ENCODE assay signal across 13 cellular contexts in the genomic region with DNA sequence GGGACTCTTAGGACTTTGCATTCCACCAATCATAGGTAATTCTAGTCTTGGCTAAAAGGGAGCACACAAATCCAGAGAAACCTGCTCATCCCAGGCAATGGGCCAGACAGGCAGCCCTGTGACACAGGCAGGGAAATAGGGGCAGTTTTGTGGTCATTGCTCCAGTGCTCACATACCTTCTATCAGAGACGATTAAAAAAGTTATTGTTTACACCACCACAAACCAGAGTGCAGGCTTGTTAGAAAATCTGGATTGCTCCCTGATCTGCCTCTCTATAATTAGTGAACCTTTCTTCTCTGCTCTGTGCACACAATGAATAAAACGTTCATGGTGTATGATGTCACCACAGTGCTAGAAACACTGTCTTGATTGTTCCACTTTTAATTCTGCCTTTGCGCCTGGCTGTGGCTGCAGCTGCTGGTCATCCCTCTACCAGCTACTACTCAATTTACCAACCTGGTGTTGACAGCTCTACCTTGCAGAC.
A peak's percentile ranks its signal among the peaks of the same experiment; 100 is the strongest.
DNase-seq lines count a peak whose midpoint lies in the region; ATAC-seq and TF ChIP-seq lines count a peak whose summit lies in the region.
"Had no signal": no experiment of that assay in that cellular context is flagged by ENCODE, and none has a peak within 500 bp of the region (broad histone marks: within the 10 kb centered on the region; RNA-seq: fewer than 3 reads in every experiment).

No MANE protein-coding gene starts in this region.

- H3K27ac Mint-ChIP-seq in activated T-helper 1 cell treated with anti-CD3 and anti-CD28 coated beads, Interleukin-12 subunit alpha, Interleukin-12 subunit beta, Interleukin-2, Interleukin-4 antibody, amounts not matched to agents 30 ng/mL and 10 ng/mL and 1 ng/mL, durations not matched to agents 14 hours and 24 hours and 36 hours, result peak overlapping the region; percentile 51
- H3K27ac Mint-ChIP-seq: activated CD8-positive, alpha-beta T cell treated with anti-CD3 and anti-CD28 coated beads for 36 hours; B cell; memory B cell had no signal

- H3K4me3 Mint-ChIP-seq in activated T-helper 1 cell treated with anti-CD3 and anti-CD28 coated beads, Interleukin-12 subunit alpha, Interleukin-12 subunit beta, Interleukin-2, Interleukin-4 antibody, amounts not matched to agents 30 ng/mL and 10 ng/mL and 1 ng/mL, durations not matched to agents 14 hours and 24 hours and 36 hours, result peak overlapping the region; percentile 30
- H3K4me3 Mint-ChIP-seq: activated CD8-positive, alpha-beta T cell treated with anti-CD3 and anti-CD28 coated beads for 36 hours; B cell; memory B cell had no signal

- no peaks in the 10 kb centered on the region for H3K9me3 ChIP-seq in suprapubic skin

- TF ChIP-seq CTCF in suprapubic skin (IDR thresholded peaks at IDR 0.05), result no peak

- H3K4me1 ChIP-seq in suprapubic skin, result peaks cover 26% of the 10 kb centered on the region

- no peaks in the 10 kb centered on the region for H3K36me3 ChIP-seq in suprapubic skin

- peaks cover 3% of the 10 kb centered on the region for H3K27me3 Mint-ChIP-seq in activated T-helper 1 cell treated with anti-CD3 and anti-CD28 coated beads, Interleukin-12 subunit alpha, Interleukin-12 subunit beta, Interleukin-2, Interleukin-4 antibody, amounts not matched to agents 30 ng/mL and 10 ng/mL and 1 ng/mL, durations not matched to agents 14 hours and 24 hours and 36 hours (ENCODE audit: insufficient read depth)

- no peaks in the 10 kb centered on the region for H3K36me3 Mint-ChIP-seq in activated T-helper 1 cell treated with anti-CD3 and anti-CD28 coated beads, Interleukin-12 subunit alpha, Interleukin-12 subunit beta, Interleukin-2, Interleukin-4 antibody, amounts not matched to agents 30 ng/mL and 10 ng/mL and 1 ng/mL, durations not matched to agents 14 hours and 24 hours and 36 hours (ENCODE audit: low read depth)
- H3K36me3 Mint-ChIP-seq: memory B cell had no signal

- peak; percentile 18 for DNase-seq in NOMO-1 treated with DMSO at 0.1 percent for 48 hours (lab: John Stamatoyannopoulos, UW; ENCODE audit: unreplicated experiment)
- no peak for DNase-seq in NOMO-1 treated with dmso at 0.1 percent for 144 hours (lab: John Stamatoyannopoulos, UW; ENCODE audit: unreplicated experiment)
- DNase-seq in activated T-helper 1 cell treated with anti-CD3 and anti-CD28 coated beads, Interleukin-12 subunit alpha, Interleukin-12 subunit beta, Interleukin-2, Interleukin-4 antibody, amounts not matched to agents 30 ng/mL and 10 ng/mL and 1 ng/mL, durations not matched to agents 14 hours and 24 hours and 36 hours (ENCODE audit: low spot score), result no peak
- DNase-seq in kidney glomerular epithelial cell (lab: John Stamatoyannopoulos, UW), result peak; percentile 28
- DNase-seq in suprapubic skin (ENCODE audit: low spot score in 2 of 2), result no peak
- DNase-seq in HPDE6-E6E7 (ENCODE audit: extremely low spot score), result no peak
- no peak for DNase-seq in stimulated activated CD4-positive, alpha-beta T cell treated with anti-CD3 and anti-CD28 coated beads, Interleukin-4, amount 100 ng/mL, for 1 hour
- DNase-seq: NCI-H82 had no signal

- no peak overlapping the region for H3K4me3 ChIP-seq in suprapubic skin
- H3K4me3 ChIP-seq: coronary artery had no signal

- H3K27me3 ChIP-seq in suprapubic skin, result no peaks in the 10 kb centered on the region

- H3K27ac ChIP-seq in suprapubic skin, result peak overlapping the region; percentile 58
- H3K27ac ChIP-seq: coronary artery had no signal

- ATAC-seq in GM18519 (IDR thresholded peaks at IDR 0.05; ENCODE audit: low FRiP score, unreplicated experiment), result no peak

- peaks cover 44% of the 10 kb centered on the region for H3K4me1 Mint-ChIP-seq in activated T-helper 1 cell treated with anti-CD3 and anti-CD28 coated beads, Interleukin-12 subunit alpha, Interleukin-12 subunit beta, Interleukin-2, Interleukin-4 antibody, amounts not matched to agents 30 ng/mL and 10 ng/mL and 1 ng/mL, durations not matched to agents 14 hours and 24 hours and 36 hours (ENCODE audit: low read depth)
- H3K4me1 Mint-ChIP-seq: B cell had no signal

- WGBS in suprapubic skin, result 21% methylated on average over 3 of the region's 3 CpGs

- H3K9me3 Mint-ChIP-seq in activated T-helper 1 cell treated with anti-CD3 and anti-CD28 coated beads, Interleukin-12 subunit alpha, Interleukin-12 subunit beta, Interleukin-2, Interleukin-4 antibody, amounts not matched to agents 30 ng/mL and 10 ng/mL and 1 ng/mL, durations not matched to agents 14 hours and 24 hours and 36 hours, result no peaks in the 10 kb centered on the region
- H3K9me3 Mint-ChIP-seq: activated CD8-positive, alpha-beta T cell treated with anti-CD3 and anti-CD28 coated beads for 36 hours; memory B cell had no signal

- no peak for TF ChIP-seq EP300 in suprapubic skin (IDR thresholded peaks at IDR 0.05)

- no peak for TF ChIP-seq POLR2A in suprapubic skin (IDR thresholded peaks at IDR 0.05)

- intact Hi-C loops in activated T-helper 1 cell treated with anti-CD3 and anti-CD28 coated beads, Interleukin-12 subunit alpha, Interleukin-12 subunit beta, Interleukin-2, Interleukin-4 antibody, amounts not matched to agents 30 ng/mL and 10 ng/mL and 1 ng/mL, durations not matched to agents 14 hours and 24 hours and 36 hours (cut with micrococcal nuclease), result loop anchor here (1.0 to 2.0 kb wide), 4 partner anchors 58 to 181 kb away; no protein-coding TSS in a partner anchor

Comparison
In these comparisons a context has a peak if more than half of its experiments do, and no peak if none do; other contexts are left out.
1. DNase-seq: peak in NOMO-1 treated with DMSO at 0.1 percent for 48 hours (single experiment) and kidney glomerular epithelial cell (single experiment); none in NOMO-1 treated with dmso at 0.1 percent for 144 hours (single experiment), activated T-helper 1 cell treated with anti-CD3 and anti-CD28 coated beads, Interleukin-12 subunit alpha, Interleukin-12 subunit beta, Interleukin-2, Interleukin-4 antibody, amounts not matched to agents 30 ng/mL and 10 ng/mL and 1 ng/mL, durations not matched to agents 14 hours and 24 hours and 36 hours (single experiment), suprapubic skin (0 of 2), HPDE6-E6E7 (single experiment) and stimulated activated CD4-positive, alpha-beta T cell treated with anti-CD3 and anti-CD28 coated beads, Interleukin-4, amount 100 ng/mL, for 1 hour (single experiment).